16 cellular contexts compared by ENCODE assay signal in genomic region chr17:31448467-31449077, GRCh38. TPM values are rescaled to one million over a fixed set of nuclear protein-coding genes. Genes with fewer than 3 reads are reported as not detected.
DNase-seq lines count a peak whose midpoint lies in the region; ATAC-seq and TF ChIP-seq lines count a peak whose summit lies in the region.
"Had no signal": no experiment of that assay in that cellular context is flagged by ENCODE, and none has a peak within 500 bp of the region (broad histone marks: within the 10 kb centered on the region; RNA-seq: fewer than 3 reads in every experiment).

No MANE protein-coding gene starts in this region.

- no peaks in the 10 kb centered on the region for H3K36me3 ChIP-seq in SJCRH30
- H3K36me3 ChIP-seq: esophagus squamous epithelium had no signal

- no peak for ATAC-seq in GM18861 (IDR thresholded peaks at IDR 0.05; ENCODE audit: unreplicated experiment)
- ATAC-seq: natural killer cell treated with Interleukin-12 subunit alpha and Interleukin-12 subunit beta and Interleukin-15 and Interleukin-18, amount 100 ng/mL, for 72 hours; sciatic nerve had no signal

- H3K4me3 ChIP-seq in SJCRH30 (no peak overlapping the region), fibroblast of pulmonary artery (replicated peaks; ENCODE audit: low read depth, low read length) (no peak overlapping the region)
- H3K4me3 ChIP-seq: esophagus squamous epithelium, testis had no signal

- peaks cover 5% of the 10 kb centered on the region for H3K4me1 ChIP-seq in SJCRH30
- H3K4me1 ChIP-seq: testis had no signal

- no peaks in the 10 kb centered on the region for H3K9me3 ChIP-seq in SJCRH30 (replicated peaks)
- H3K9me3 ChIP-seq: esophagus squamous epithelium, testis had no signal

- DNase-seq in GM03348 (ENCODE audit: low spot score): peak; percentile 78
- DNase-seq in SJCRH30: peak; percentile 36 to 59
- DNase-seq in fibroblast of pulmonary artery (ENCODE audit: low read depth): peak; percentile 46
- peak; percentile 1 for DNase-seq in renal cortical epithelial cell (ENCODE audit: low read depth)
- DNase-seq in inferior parietal cortex (ENCODE audit: extremely low spot score): no peak
- no peak for DNase-seq in NCI-H1092 treated with DMSO at 0.1 percent for 48 hours (lab: John Stamatoyannopoulos, UW)
- DNase-seq in pons (ENCODE audit: low spot score): no peak
- DNase-seq: activated CD4-positive, CD25-positive, alpha-beta regulatory T cell treated with anti-CD3 and anti-CD28 coated beads, Interleukin-2, amount 50 U/mL, for 72 hours; activated gamma-delta T cell treated with Interleukin-2 at 50 U/mL for 16 hours; esophagus squamous epithelium; NCI-H1092; NK-92 treated with Interleukin-12 subunit alpha and Interleukin-12 subunit beta, amount 100 ng/mL, for 24 hours; testis had no signal

- H3K27ac ChIP-seq in SJCRH30: no peak overlapping the region
- H3K27ac ChIP-seq: esophagus squamous epithelium, testis had no signal

- no peaks in the 10 kb centered on the region for H3K27me3 ChIP-seq in SJCRH30
- H3K27me3 ChIP-seq: esophagus squamous epithelium, testis had no signal

- no peak for TF ChIP-seq CTCF in fibroblast of pulmonary artery (IDR thresholded peaks at IDR 0.05; ENCODE audit: low read length, missing control alignments)

RNA-seq across cellular contexts. Expression of gene RAB11FIP4, which starts 57.1 kb away (rescaled TPM):
- 0.04 and 0.05 TPM in 2 replicates for total RNA-seq in SJCRH30 (2014; rRNA removed; shearing (Covaris generic))
- total RNA-seq in renal cortical epithelial cell: 16.5 and 18.9 TPM in 2 replicates

Comparison
In these comparisons a context has a peak if more than half of its experiments do, and no peak if none do; other contexts are left out.
1. DNase-seq: peak in GM03348 (single experiment), SJCRH30 (2 of 2), fibroblast of pulmonary artery (single experiment) and renal cortical epithelial cell (single experiment); none in inferior parietal cortex (single experiment), NCI-H1092 treated with DMSO at 0.1 percent for 48 hours (single experiment) and pons (single experiment).
2. RNA of gene RAB11FIP4, which starts 57.1 kb away (total RNA-seq): 16.5 to 18.9 TPM in renal cortical epithelial cell; 0.04 to 0.05 TPM in SJCRH30; every median in the first group is over 10 times any median in the second.